ENCODE assay signal across 24 cellular contexts in the genomic region with DNA sequence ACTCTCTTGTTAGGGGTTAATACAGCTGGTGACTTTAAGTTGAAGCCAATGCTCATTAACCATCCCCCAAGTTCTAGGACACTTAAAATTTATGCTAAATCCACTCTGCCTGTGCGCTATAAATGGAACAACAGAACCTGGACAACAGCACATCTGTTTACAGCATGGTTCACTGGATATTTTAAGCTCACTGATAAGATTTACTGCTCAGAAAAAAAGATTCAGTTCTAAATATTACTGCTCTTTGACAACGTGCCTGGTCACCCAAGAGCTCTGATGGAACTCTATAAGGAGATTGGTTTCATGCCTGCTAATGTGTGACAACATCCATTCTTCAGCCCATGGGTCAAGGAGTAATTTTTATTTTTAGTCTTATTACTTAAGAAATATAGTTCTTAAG. TPM values are rescaled to one million over a fixed set of nuclear protein-coding genes. Genes with fewer than 3 reads are reported as not detected.
DNase-seq lines count a peak whose midpoint lies in the region; ATAC-seq, FAIRE-seq and TF ChIP-seq lines count a peak whose summit lies in the region.
"Had no signal": no experiment of that assay in that cellular context is flagged by ENCODE, and none has a peak within 500 bp of the region (broad histone marks: within the 10 kb centered on the region; RNA-seq: fewer than 3 reads in every experiment).

No MANE protein-coding gene starts in this region.

- ATAC-seq in gastroesophageal sphincter (no peak), heart left ventricle (peak; percentile 87 to 90 (median 88)), right cardiac atrium (peak; percentile 62 to 72)
- ATAC-seq: HepG2, PC-3 had no signal

- H3K9me3 ChIP-seq in gastroesophageal sphincter, result no peaks in the 10 kb centered on the region
- H3K9me3 ChIP-seq in heart left ventricle, result no peaks in the 10 kb centered on the region
- no peaks in the 10 kb centered on the region for H3K9me3 ChIP-seq in right cardiac atrium (ENCODE audit: control insufficient read depth, low read length)
- no peaks in the 10 kb centered on the region for H3K9me3 ChIP-seq in skeletal muscle tissue (ENCODE audit: control insufficient read depth in 3 of 3, low read length in 3 of 3)
- H3K9me3 ChIP-seq: SJSA1 had no signal

- H3K4me3 ChIP-seq in gastroesophageal sphincter (no peak overlapping the region), heart left ventricle (no peak overlapping the region), right cardiac atrium (ENCODE audit: low read length) (no peak overlapping the region), skeletal muscle tissue (ENCODE audit: low read length in 3 of 3) (peak overlapping the region in 2 of 3 donors; percentile 4 to 11)
- H3K4me3 ChIP-seq: SJSA1 had no signal

- H3K36me3 ChIP-seq in gastroesophageal sphincter, result peaks cover 0 to 3% of the 10 kb centered on the region in 2 donors
- peaks cover 0 to 2% (median 0%) of the 10 kb centered on the region in 9 donors for H3K36me3 ChIP-seq in heart left ventricle
- H3K36me3 ChIP-seq in skeletal muscle tissue (ENCODE audit: control insufficient read depth in 3 of 3, insufficient read depth in 3 of 3, low read length in 3 of 3), result no peaks in the 10 kb centered on the region
- H3K36me3 ChIP-seq: SJSA1 had no signal

- TF ChIP-seq CTCF in gastroesophageal sphincter (IDR thresholded peaks at IDR 0.05), result no peak
- TF ChIP-seq CTCF in heart left ventricle (IDR thresholded peaks at IDR 0.05), result no peak

- intact Hi-C loops in heart left ventricle (cut with DNase I), result loop anchor here in 1 of 10 donors (5.0 kb wide), 1 partner anchor 34 kb away; a partner anchor contains a TSS
- intact Hi-C loops in right cardiac atrium (cut with DNase I), result no loop called here

- no peaks in the 10 kb centered on the region for H3K27me3 ChIP-seq in gastroesophageal sphincter
- no peaks in the 10 kb centered on the region for H3K27me3 ChIP-seq in heart left ventricle
- no peaks in the 10 kb centered on the region for H3K27me3 ChIP-seq in right cardiac atrium (ENCODE audit: control insufficient read depth, insufficient read depth)
- H3K27me3 ChIP-seq in skeletal muscle tissue (ENCODE audit: control insufficient read depth in 3 of 3, insufficient read depth in 3 of 3, low read length in 3 of 3), result no peaks in the 10 kb centered on the region
- H3K27me3 ChIP-seq: SJSA1 had no signal

- TF ChIP-seq POLR2A in gastroesophageal sphincter (IDR thresholded peaks at IDR 0.05) (no peak), heart left ventricle (IDR thresholded peaks at IDR 0.05) (no peak), H54 (IDR thresholded peaks at IDR 0.05; ENCODE audit: low read depth, low read length) (no peak)

- 40 to 56% methylated on average over 2 of the region's 2 CpGs for WGBS in gastroesophageal sphincter (ENCODE audit: low coverage in 1 of 2), 2 donors
- 27 to 31% (median 28%) methylated on average over 2 of the region's 2 CpGs for WGBS in heart left ventricle, 4 donors
- WGBS in right cardiac atrium, result 32% methylated on average over 2 of the region's 2 CpGs

- H3K9ac ChIP-seq in skeletal muscle tissue (ENCODE audit: low read depth in 1 of 3, low read length in 3 of 3), result no peak overlapping the region

- H3K27ac ChIP-seq in gastroesophageal sphincter (peak overlapping the region in 3 of 4 donors; percentile 5 to 77 (median 34)), heart left ventricle (peak overlapping the region; percentile 7 to 81 (median 61)), right cardiac atrium (ENCODE audit: low read length) (no peak overlapping the region), skeletal muscle tissue (ENCODE audit: low read depth, low read length) (peak overlapping the region; percentile 36)
- H3K27ac ChIP-seq: SJSA1 had no signal

- CTCF ChIA-PET in HEK293T (lab: Yijun Ruan, JAX), result no interaction called here

- peak in 1 of 5 donors; percentile 10 for DNase-seq in heart left ventricle
- DNase-seq in right cardiac atrium, result no peak
- DNase-seq in NCI-H446 treated with DMSO at 0.1 percent for 48 hours (lab: John Stamatoyannopoulos, UW), result no peak
- no peak for DNase-seq in H54 (ENCODE audit: insufficient read length, low spot score)
- no peak for DNase-seq in HEK293T (ENCODE audit: extremely low spot score)
- DNase-seq: C1 segment of cervical spinal cord; CD4-positive, alpha-beta memory T cell; COR-L47; Kasumi-1; NCI-H1092 treated with DMSO at 0.1 percent for 48 hours; NCI-H1436; NCI-H187; NCI-H2081 treated with DMSO at 0.1 percent for 48 hours; NCI-H2171; NCI-H345; NCI-H524; NCI-H748 treated with DMSO at 0.1 percent for 48 hours; NK-92 treated with Interleukin-12 subunit alpha and Interleukin-12 subunit beta, amount 100 ng/mL, for 24 hours; PC-3 had no signal

- H3K4me1 ChIP-seq in gastroesophageal sphincter, result peaks cover 0 to 47% (median 12%) of the 10 kb centered on the region in 3 donors
- H3K4me1 ChIP-seq in heart left ventricle, result peaks cover 0 to 39% (median 2%) of the 10 kb centered on the region in 12 donors
- no peaks in the 10 kb centered on the region for H3K4me1 ChIP-seq in right cardiac atrium (ENCODE audit: control insufficient read depth, insufficient read depth, low read length)
- H3K4me1 ChIP-seq in skeletal muscle tissue (ENCODE audit: control insufficient read depth in 3 of 3, insufficient read depth in 3 of 3, low read length in 3 of 3), result peaks cover 0 to 13% (median 6%) of the 10 kb centered on the region in 3 donors
- H3K4me1 ChIP-seq: SJSA1 had no signal

- no peak for FAIRE-seq in H54 (lab: Jason Lieb, UNC)
- FAIRE-seq: G401.6, HepG2 had no signal

- TF ChIP-seq EP300 in gastroesophageal sphincter (IDR thresholded peaks at IDR 0.05), result no peak

- POLR2A ChIA-PET in HEK293T (lab: Yijun Ruan, JAX), result no interaction called here

TF ChIP-seq in HEK293T, 16 proteins besides CTCF, POLR2A, EP300 and RAD21:
- TF ChIP-seq FOXK2 (IDR thresholded peaks at IDR 0.05), result no peak
- no peak for TF ChIP-seq HDGF (IDR thresholded peaks at IDR 0.05; ENCODE audit: borderline replicate concordance)
- no peak for TF ChIP-seq CTBP1 (IDR thresholded peaks at IDR 0.05; ENCODE audit: borderline replicate concordance)
- TF ChIP-seq, protein P1, sequence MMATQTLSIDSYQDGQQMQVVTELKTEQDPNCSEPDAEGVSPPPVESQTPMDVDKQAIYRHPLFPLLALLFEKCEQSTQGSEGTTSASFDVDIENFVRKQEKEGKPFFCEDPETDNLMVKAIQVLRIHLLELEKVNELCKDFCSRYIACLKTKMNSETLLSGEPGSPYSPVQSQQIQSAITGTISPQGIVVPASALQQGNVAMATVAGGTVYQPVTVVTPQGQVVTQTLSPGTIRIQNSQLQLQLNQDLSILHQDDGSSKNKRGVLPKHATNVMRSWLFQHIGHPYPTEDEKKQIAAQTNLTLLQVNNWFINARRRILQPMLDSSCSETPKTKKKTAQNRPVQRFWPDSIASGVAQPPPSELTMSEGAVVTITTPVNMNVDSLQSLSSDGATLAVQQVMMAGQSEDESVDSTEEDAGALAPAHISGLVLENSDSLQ (IDR thresholded peaks at IDR 0.05), result no peak
- no peak for TF ChIP-seq FOXA1 (IDR thresholded peaks at IDR 0.05)
- TF ChIP-seq LEF1 (IDR thresholded peaks at IDR 0.05; ENCODE audit: borderline replicate concordance), result no peak
- TF ChIP-seq NFRKB (IDR thresholded peaks at IDR 0.05), result no peak
- TF ChIP-seq TARDBP (IDR thresholded peaks at IDR 0.05), result no peak
- no peak for TF ChIP-seq SP1 (IDR thresholded peaks at IDR 0.05)
- TF ChIP-seq L3MBTL2 (conservative IDR thresholded peaks at IDR 0.05), result no peak
- TF ChIP-seq FOXM1 (IDR thresholded peaks at IDR 0.05; ENCODE audit: borderline replicate concordance), result no peak
- TF ChIP-seq ARNT (IDR thresholded peaks at IDR 0.05), result no peak
- TF ChIP-seq SUZ12 (IDR thresholded peaks at IDR 0.05), result no peak
- no peak for TF ChIP-seq ZNF384 (IDR thresholded peaks at IDR 0.05)
- TF ChIP-seq BHLHE40 (IDR thresholded peaks at IDR 0.05; ENCODE audit: borderline replicate concordance), result no peak
- TF ChIP-seq ELF4 (IDR thresholded peaks at IDR 0.05), result no peak

RNA-seq across cellular contexts. Expression of a gene that starts 27.5 kb away (rescaled TPM):
- total RNA-seq in gastroesophageal sphincter (10 to 100 TPM; 40.5 to 67.9 (median 53.5) TPM), heart left ventricle (10 to 100 TPM; 37.9 to 75.4 (median 55.3) TPM), right cardiac atrium (10 to 100 TPM; 37.1 to 46.2 (median 43.5) TPM), skeletal muscle tissue (33.4 TPM)
- polyA plus RNA-seq in heart left ventricle (10 to 100 TPM; 28.8 to 50.2 TPM), right cardiac atrium (39.3 TPM)

RNA-seq across cellular contexts. Expression of a gene that starts 32.9 kb away (rescaled TPM):
- total RNA-seq in gastroesophageal sphincter, result 100 to 1,000 TPM; 206 to 236 (median 211) TPM
- total RNA-seq in heart left ventricle, result 100 to 1,000 TPM in 7 of 9 donors, 10 to 100 TPM in 2; 75.4 to 178 (median 145) TPM
- polyA plus RNA-seq in heart left ventricle, result 100 to 1,000 TPM in 1 of 2 donors, 10 to 100 TPM in 1; 50.0 to 120 TPM
- total RNA-seq in right cardiac atrium, result 100 to 1,000 TPM; 144 to 164 (median 155) TPM
- polyA plus RNA-seq in right cardiac atrium, result 89.7 TPM
- 42.8 TPM for total RNA-seq in skeletal muscle tissue

Comparison
In these comparisons a context has a peak if more than half of its experiments do, and no peak if none do; other contexts are left out.
1. H3K4me3 ChIP-seq: peak in skeletal muscle tissue (2 of 3); none in gastroesophageal sphincter (0 of 2), heart left ventricle (0 of 12) and right cardiac atrium (single experiment).